In the genomic region with DNA sequence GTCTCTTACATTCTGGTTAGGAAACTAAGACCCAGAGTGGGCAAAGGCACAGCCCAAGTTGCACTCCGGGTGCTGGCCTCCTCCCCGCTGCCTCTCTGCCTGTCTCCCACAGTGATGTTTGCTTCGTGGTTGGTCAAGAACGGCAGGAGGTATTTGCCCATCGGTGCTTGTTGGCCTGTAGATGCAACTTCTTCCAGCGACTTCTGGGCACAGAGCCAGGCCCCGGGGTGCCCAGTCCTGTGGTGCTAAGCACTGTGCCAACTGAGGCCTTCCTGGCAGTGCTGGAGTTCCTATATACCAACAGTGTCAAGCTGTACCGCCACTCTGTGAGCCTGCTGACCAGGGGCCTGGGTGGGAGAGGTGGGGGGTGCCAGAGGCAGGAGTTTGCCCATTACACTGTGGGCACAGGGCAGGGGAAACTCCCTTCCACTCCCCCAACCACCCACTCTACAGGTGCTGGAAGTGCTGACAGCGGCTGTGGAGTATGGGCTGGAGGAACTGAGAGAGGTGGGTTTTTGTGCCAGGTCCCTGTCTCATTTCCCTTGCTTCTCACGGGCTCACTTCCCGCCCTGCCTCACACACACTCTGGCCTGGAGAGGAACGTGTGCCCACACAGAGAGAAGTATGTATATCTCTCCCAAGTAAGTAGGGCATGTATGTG, we compare ENCODE assay signal across 7 cellular contexts. TPM values are rescaled to one million over a fixed set of nuclear protein-coding genes. Genes with fewer than 3 reads are reported as not detected.
A peak's percentile ranks its signal among the peaks of the same experiment; 100 is the strongest.
DNase-seq lines count a peak whose midpoint lies in the region; ATAC-seq and TF ChIP-seq lines count a peak whose summit lies in the region.

No MANE protein-coding gene starts in this region.

- no peaks in the 10 kb centered on the region for H3K9me3 Mint-ChIP-seq in activated CD8-positive, alpha-beta T cell treated with anti-CD3 and anti-CD28 coated beads, Interleukin-2, amount 10 ng/mL, durations not matched to agents 7 days and 5 days (ENCODE audit: insufficient read depth)
- H3K9me3 Mint-ChIP-seq in progenitor cell of endocrine pancreas (ENCODE audit: low read depth): no peaks in the 10 kb centered on the region

- H3K36me3 Mint-ChIP-seq in activated CD8-positive, alpha-beta T cell treated with anti-CD3 and anti-CD28 coated beads, Interleukin-2, amount 10 ng/mL, durations not matched to agents 7 days and 5 days (ENCODE audit: low read depth): peaks cover 57% of the 10 kb centered on the region
- H3K36me3 Mint-ChIP-seq in progenitor cell of endocrine pancreas (ENCODE audit: insufficient read depth): peaks cover 6% of the 10 kb centered on the region

- POLR2A ChIA-PET in activated CD8-positive, alpha-beta T cell treated with anti-CD3 and anti-CD28 coated beads, Interleukin-2, amount 10 ng/mL, durations not matched to agents 7 days and 5 days (lab: Charles Lee): interaction anchor here (0.5 to 16.7 kb wide), 17 partner anchors 10 to 529 kb away, joined by 3 to 713 read pairs (median 8); partner anchors contain the start of genes EIF2B3, HECTD3, KIF2C and PLK3

- no peak; the same call in 1 of the 2 replicates for TF ChIP-seq EP300 in Ishikawa (IDR thresholded peaks at IDR 0.05; ENCODE audit: borderline replicate concordance)

- peak overlapping the region; percentile 18 for H3K4me3 Mint-ChIP-seq in activated CD8-positive, alpha-beta T cell treated with anti-CD3 and anti-CD28 coated beads, Interleukin-2, amount 10 ng/mL, durations not matched to agents 7 days and 5 days
- no peak overlapping the region for H3K4me3 Mint-ChIP-seq in progenitor cell of endocrine pancreas (ENCODE audit: low read depth)

- TF ChIP-seq RAD21 in Ishikawa (IDR thresholded peaks at IDR 0.05; ENCODE audit: low read depth): no peak

- no peaks in the 10 kb centered on the region for H3K27me3 Mint-ChIP-seq in activated CD8-positive, alpha-beta T cell treated with anti-CD3 and anti-CD28 coated beads, Interleukin-2, amount 10 ng/mL, durations not matched to agents 7 days and 5 days (ENCODE audit: low read depth)
- H3K27me3 Mint-ChIP-seq in progenitor cell of endocrine pancreas: no peaks in the 10 kb centered on the region

- CTCF ChIA-PET in activated CD8-positive, alpha-beta T cell treated with anti-CD3 and anti-CD28 coated beads, Interleukin-2, amount 10 ng/mL, durations not matched to agents 7 days and 5 days (lab: Charles Lee): interaction anchor here (1.2 to 4.1 kb wide), 11 partner anchors 9 to 201 kb away, joined by 3 to 66 read pairs (median 8); partner anchors contain the start of genes HECTD3, PLK3, RNU5D-1 and UROD

- DNase-seq in activated CD8-positive, alpha-beta T cell treated with anti-CD3 and anti-CD28 coated beads, Interleukin-2, amount 10 ng/mL, durations not matched to agents 7 days and 5 days: no peak
- peak in 1 of 2 donors; percentile 39 for DNase-seq in foreskin fibroblast
- DNase-seq in retinal pigment epithelial cell (ENCODE audit: low read depth): no peak
- no peak for DNase-seq in progenitor cell of endocrine pancreas (ENCODE audit: low spot score, unreplicated experiment)
- DNase-seq in D341Med (ENCODE audit: low spot score): no peak

- H3K4me1 Mint-ChIP-seq in activated CD8-positive, alpha-beta T cell treated with anti-CD3 and anti-CD28 coated beads, Interleukin-2, amount 10 ng/mL, durations not matched to agents 7 days and 5 days (ENCODE audit: low read depth): peaks cover 87% of the 10 kb centered on the region
- H3K4me1 Mint-ChIP-seq in progenitor cell of endocrine pancreas (ENCODE audit: low read depth): peaks cover 46% of the 10 kb centered on the region

- H3K4me3 ChIP-seq in foreskin fibroblast (ENCODE audit: low read depth in 1 of 2, low read length in 2 of 2) (peak overlapping the region; percentile 44 to 63), retinal pigment epithelial cell (ENCODE audit: low read length) (peak overlapping the region; percentile 59)

- no peak for ATAC-seq in activated CD8-positive, alpha-beta T cell treated with anti-CD3 and anti-CD28 coated beads, Interleukin-2, amount 10 ng/mL, durations not matched to agents 7 days and 5 days
- ATAC-seq in GM21526 (IDR thresholded peaks at IDR 0.05; ENCODE audit: low FRiP score, unreplicated experiment): no peak

- peak overlapping the region; percentile 100 for H3K27ac Mint-ChIP-seq in activated CD8-positive, alpha-beta T cell treated with anti-CD3 and anti-CD28 coated beads, Interleukin-2, amount 10 ng/mL, durations not matched to agents 7 days and 5 days
- no peak overlapping the region for H3K27ac Mint-ChIP-seq in progenitor cell of endocrine pancreas

- TF ChIP-seq CTCF in foreskin fibroblast (IDR thresholded peaks at IDR 0.05; ENCODE audit: low read depth, low read length): no peak
- no peak for TF ChIP-seq CTCF in retinal pigment epithelial cell (conservative IDR thresholded peaks at IDR 0.05; ENCODE audit: low read depth, low read length)
- no peak for TF ChIP-seq CTCF in progenitor cell of endocrine pancreas (IDR thresholded peaks at IDR 0.05; ENCODE audit: unreplicated experiment)

TF ChIP-seq in Ishikawa, 13 proteins besides CTCF, POLR2A, EP300 and RAD21:
- TF ChIP-seq TAF1 (IDR thresholded peaks at IDR 0.05; ENCODE audit: low read depth) (no peak), TCF12 (IDR thresholded peaks at IDR 0.05; ENCODE audit: low read depth) (peak; percentile 80), YY1 (IDR thresholded peaks at IDR 0.05; ENCODE audit: low read depth) (no peak), FOXM1 (IDR thresholded peaks at IDR 0.05; ENCODE audit: borderline replicate concordance, low read depth) (no peak), USF1 (IDR thresholded peaks at IDR 0.05) (0 out of 2 replicates have a peak, but pooled peaks have one; percentile 5), EGR1 (IDR thresholded peaks at IDR 0.05) (no peak), CEBPB (IDR thresholded peaks at IDR 0.05) (peak; percentile 54; the same call in 1 of the 2 replicates), TEAD4 (IDR thresholded peaks at IDR 0.05) (peak; percentile 73), ZBTB7A (IDR thresholded peaks at IDR 0.05; ENCODE audit: low read depth) (peak; percentile 24; the same call in 1 of the 2 replicates), NFIC (IDR thresholded peaks at IDR 0.05) (peak; percentile 99), CREB1 (IDR thresholded peaks at IDR 0.05; ENCODE audit: low read depth) (no peak)
- TF ChIP-seq, protein P1, sequence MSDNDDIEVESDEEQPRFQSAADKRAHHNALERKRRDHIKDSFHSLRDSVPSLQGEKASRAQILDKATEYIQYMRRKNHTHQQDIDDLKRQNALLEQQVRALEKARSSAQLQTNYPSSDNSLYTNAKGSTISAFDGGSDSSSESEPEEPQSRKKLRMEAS (IDR thresholded peaks at IDR 0.05): no peak
- TF ChIP-seq, protein P2, sequence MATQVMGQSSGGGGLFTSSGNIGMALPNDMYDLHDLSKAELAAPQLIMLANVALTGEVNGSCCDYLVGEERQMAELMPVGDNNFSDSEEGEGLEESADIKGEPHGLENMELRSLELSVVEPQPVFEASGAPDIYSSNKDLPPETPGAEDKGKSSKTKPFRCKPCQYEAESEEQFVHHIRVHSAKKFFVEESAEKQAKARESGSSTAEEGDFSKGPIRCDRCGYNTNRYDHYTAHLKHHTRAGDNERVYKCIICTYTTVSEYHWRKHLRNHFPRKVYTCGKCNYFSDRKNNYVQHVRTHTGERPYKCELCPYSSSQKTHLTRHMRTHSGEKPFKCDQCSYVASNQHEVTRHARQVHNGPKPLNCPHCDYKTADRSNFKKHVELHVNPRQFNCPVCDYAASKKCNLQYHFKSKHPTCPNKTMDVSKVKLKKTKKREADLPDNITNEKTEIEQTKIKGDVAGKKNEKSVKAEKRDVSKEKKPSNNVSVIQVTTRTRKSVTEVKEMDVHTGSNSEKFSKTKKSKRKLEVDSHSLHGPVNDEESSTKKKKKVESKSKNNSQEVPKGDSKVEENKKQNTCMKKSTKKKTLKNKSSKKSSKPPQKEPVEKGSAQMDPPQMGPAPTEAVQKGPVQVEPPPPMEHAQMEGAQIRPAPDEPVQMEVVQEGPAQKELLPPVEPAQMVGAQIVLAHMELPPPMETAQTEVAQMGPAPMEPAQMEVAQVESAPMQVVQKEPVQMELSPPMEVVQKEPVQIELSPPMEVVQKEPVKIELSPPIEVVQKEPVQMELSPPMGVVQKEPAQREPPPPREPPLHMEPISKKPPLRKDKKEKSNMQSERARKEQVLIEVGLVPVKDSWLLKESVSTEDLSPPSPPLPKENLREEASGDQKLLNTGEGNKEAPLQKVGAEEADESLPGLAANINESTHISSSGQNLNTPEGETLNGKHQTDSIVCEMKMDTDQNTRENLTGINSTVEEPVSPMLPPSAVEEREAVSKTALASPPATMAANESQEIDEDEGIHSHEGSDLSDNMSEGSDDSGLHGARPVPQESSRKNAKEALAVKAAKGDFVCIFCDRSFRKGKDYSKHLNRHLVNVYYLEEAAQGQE (IDR thresholded peaks at IDR 0.05; ENCODE audit: low read depth): no peak

RNA-seq across cellular contexts. Expression of gene BTBD19, which starts 1.9 kb away (rescaled TPM):
- 1 to 10 TPM; 4.5 to 8.8 TPM for total RNA-seq in activated CD8-positive, alpha-beta T cell treated with anti-CD3 and anti-CD28 coated beads, Interleukin-2, amount 10 ng/mL, durations not matched to agents 7 days and 5 days
- 26.7 and 27.5 TPM in 2 replicates for total RNA-seq in progenitor cell of endocrine pancreas

RNA-seq across cellular contexts. Expression of gene DYNLT4, which starts 3.1 kb away (rescaled TPM):
- total RNA-seq in activated CD8-positive, alpha-beta T cell treated with anti-CD3 and anti-CD28 coated beads, Interleukin-2, amount 10 ng/mL, durations not matched to agents 7 days and 5 days: 1 to 10 TPM; 1.8 to 2.3 TPM
- 0.55 and 0.79 TPM in 2 replicates for total RNA-seq in progenitor cell of endocrine pancreas

RNA-seq across cellular contexts. Expression of gene PLK3, which starts 10.1 kb away (rescaled TPM):
- 10 to 100 TPM; 64.8 to 68.0 TPM for total RNA-seq in activated CD8-positive, alpha-beta T cell treated with anti-CD3 and anti-CD28 coated beads, Interleukin-2, amount 10 ng/mL, durations not matched to agents 7 days and 5 days
- total RNA-seq in progenitor cell of endocrine pancreas: 11.8 and 13.3 TPM in 2 replicates

RNA-seq across cellular contexts. Expression of gene BEST4, which starts 22.3 kb away (rescaled TPM):
- total RNA-seq in activated CD8-positive, alpha-beta T cell treated with anti-CD3 and anti-CD28 coated beads, Interleukin-2, amount 10 ng/mL, durations not matched to agents 7 days and 5 days: under 1 TPM; 0.26 to 0.42 TPM
- 2.1 and 2.4 TPM in 2 replicates for total RNA-seq in progenitor cell of endocrine pancreas

RNA-seq across cellular contexts. Expression of gene PTCH2, which starts 32.8 kb away (rescaled TPM):
- total RNA-seq in activated CD8-positive, alpha-beta T cell treated with anti-CD3 and anti-CD28 coated beads, Interleukin-2, amount 10 ng/mL, durations not matched to agents 7 days and 5 days: 1 to 10 TPM; 1.3 to 1.4 TPM
- total RNA-seq in progenitor cell of endocrine pancreas: 2.9 and 3.0 TPM in 2 replicates
